ENCODE assay signal across 21 cellular contexts in the genomic region with DNA sequence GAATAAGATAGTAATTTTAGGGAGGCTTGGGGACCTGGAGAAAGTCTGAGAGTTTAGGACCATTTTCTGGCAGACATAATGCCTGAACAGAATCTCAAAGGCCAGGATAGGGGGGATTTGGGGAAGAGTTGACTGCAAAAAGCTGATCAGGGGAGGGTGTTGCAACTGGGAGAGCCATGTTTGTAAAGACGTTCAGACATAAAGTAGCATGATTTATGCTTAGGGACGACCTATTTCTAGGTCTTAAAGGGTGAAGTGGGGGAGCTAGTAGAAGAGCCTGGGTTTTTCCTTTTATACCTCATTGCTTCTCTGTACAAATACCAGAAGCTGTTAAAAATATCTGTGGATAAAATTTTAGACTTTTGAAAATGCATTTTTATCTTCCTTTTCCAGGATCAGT.
"Had no signal": no experiment of that assay in that cellular context is flagged by ENCODE, and none has a peak within 500 bp of the region (broad histone marks: within the 10 kb centered on the region; RNA-seq: fewer than 3 reads in every experiment).

No MANE protein-coding gene starts in this region.

- H3K27me3 ChIP-seq: neural progenitor cell, ovary, suprapubic skin, thyroid gland, upper lobe of right lung, vagina had no signal

- H3K9ac ChIP-seq: neural progenitor cell had no signal

- H3K27ac ChIP-seq: coronary artery, ovary, suprapubic skin, thyroid gland, upper lobe of right lung, vagina had no signal

- H3K4me3 ChIP-seq: coronary artery, mucosa of descending colon, neural progenitor cell, ovary, smooth muscle cell, suprapubic skin, thyroid gland, upper lobe of right lung, vagina had no signal

- H3K4me2 ChIP-seq: neural progenitor cell, smooth muscle cell had no signal

- DNase-seq: effector CD4-positive, alpha-beta T cell; immature natural killer cell; kidney; left cardiac atrium; left ventricle myocardium superior; mucosa of descending colon; naive thymus-derived CD8-positive, alpha-beta T cell; nucleus accumbens; ovary; right cardiac atrium; stimulated activated CD4-positive, alpha-beta T cell treated with anti-CD3 and anti-CD28 coated beads, Interleukin-2, amount 100 ng/mL, for 48 hours; stimulated activated CD8-positive, alpha-beta memory T cell treated with anti-CD3 and anti-CD28 coated beads, Interleukin-4, amount 100 ng/mL, for 48 hours; stimulated activated naive CD8-positive, alpha-beta T cell treated with anti-CD3 and anti-CD28 coated beads, Interleukin-15, Interleukin-2, amounts not matched to agents 100 U/mL and 50 U/mL, for 24 hours; thyroid gland; upper lobe of right lung had no signal

- H3K9me3 ChIP-seq: mucosa of descending colon, ovary, suprapubic skin, thyroid gland, upper lobe of right lung, vagina had no signal

- ATAC-seq: left cardiac atrium; left ventricle myocardium superior; mucosa of descending colon; naive thymus-derived CD8-positive, alpha-beta T cell; right cardiac atrium; stimulated activated effector memory CD8-positive, alpha-beta T cell treated with anti-CD3 and anti-CD28 coated beads, Interleukin-12 subunit alpha, Interleukin-12 subunit beta, amount 100 ng/mL, for 72 hours; stimulated activated naive CD8-positive, alpha-beta T cell treated with anti-CD3 and anti-CD28 coated beads, Interleukin-15, Interleukin-2, amounts not matched to agents 100 U/mL and 50 U/mL, for 24 hours; upper lobe of right lung had no signal

- H2AFZ ChIP-seq: neural progenitor cell had no signal

- H3K4me1 ChIP-seq: neural progenitor cell, suprapubic skin, upper lobe of right lung, vagina had no signal

- H3K36me3 ChIP-seq: ovary, suprapubic skin, thyroid gland, upper lobe of right lung, vagina had no signal
